In the genomic region with DNA sequence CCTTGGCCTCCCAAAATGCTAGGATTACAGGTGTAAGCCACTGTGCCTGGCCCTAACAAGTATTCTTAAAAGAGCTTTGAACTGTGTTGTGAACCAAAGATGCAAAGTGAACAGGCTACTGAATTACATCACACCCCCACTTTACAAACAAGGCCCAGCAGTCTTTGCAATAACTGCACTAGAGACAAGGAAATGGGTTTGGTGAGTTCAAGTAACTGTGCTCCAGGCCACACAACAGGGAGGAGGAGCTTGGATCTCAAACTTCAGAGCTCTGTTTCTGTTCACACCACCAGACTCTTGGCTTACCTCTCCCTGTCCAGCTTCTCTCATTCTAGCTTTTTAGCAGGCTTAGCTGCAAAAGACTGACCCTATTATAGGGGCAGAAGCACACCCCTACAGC, we compare ENCODE assay signal across 22 cellular contexts. TPM values are rescaled to one million over a fixed set of nuclear protein-coding genes. Genes with fewer than 3 reads are reported as not detected.
DNase-seq lines count a peak whose midpoint lies in the region; ATAC-seq and TF ChIP-seq lines count a peak whose summit lies in the region.
"Had no signal": no experiment of that assay in that cellular context is flagged by ENCODE, and none has a peak within 500 bp of the region (broad histone marks: within the 10 kb centered on the region; RNA-seq: fewer than 3 reads in every experiment).

No MANE protein-coding gene starts in this region.

- H3K27me3 ChIP-seq in suprapubic skin: no peaks in the 10 kb centered on the region
- H3K27me3 ChIP-seq: ascending aorta, BLaER1, colonic mucosa, ovary, SJSA1 had no signal

- H3K4me1 ChIP-seq in suprapubic skin: peaks cover 16% of the 10 kb centered on the region
- H3K4me1 ChIP-seq: colonic mucosa had no signal

- no peak for TF ChIP-seq CTCF in suprapubic skin (IDR thresholded peaks at IDR 0.05)

- DNase-seq in NCI-H2171 treated with DMSO at 0.1 percent for 48 hours (lab: John Stamatoyannopoulos, UW) (peak; percentile 53), NCI-H2171 (lab: John Stamatoyannopoulos, UW) (no peak), left lobe of liver (ENCODE audit: low spot score) (no peak), suprapubic skin (ENCODE audit: low spot score in 2 of 2) (no peak)
- DNase-seq in NK-92 treated with Interleukin-12 subunit alpha and Interleukin-12 subunit beta, amount 100 ng/mL, for 24 hours (lab: John Stamatoyannopoulos, UW): no peak
- DNase-seq in activated CD4-positive, alpha-beta T cell treated with anti-CD3 and anti-CD28 coated beads, Interleukin-2, amount 50 U/mL, for 1 hour: no peak
- DNase-seq: 8988T; activated CD4-positive, alpha-beta T cell treated with anti-CD3 and anti-CD28 coated beads for 36 hours; activated gamma-delta T cell; colonic mucosa; KG1; left ventricle myocardium inferior; NCI-H1048; NCI-H2081 treated with DMSO at 0.1 percent for 48 hours; NCI-H526 treated with DMSO at 0.1 percent for 48 hours; ovary had no signal

- ATAC-seq in left lobe of liver (peak; percentile 4), GM21360 (IDR thresholded peaks at IDR 0.05; ENCODE audit: unreplicated experiment) (no peak)
- ATAC-seq: activated CD4-positive, alpha-beta T cell treated with anti-CD3 and anti-CD28 coated beads for 36 hours; HCT116 had no signal

- no peak overlapping the region for H3K4me3 ChIP-seq in suprapubic skin
- H3K4me3 ChIP-seq: ascending aorta, BLaER1, colonic mucosa, left ventricle myocardium inferior, ovary, SJSA1 had no signal

- no peak for TF ChIP-seq POLR2A in suprapubic skin (IDR thresholded peaks at IDR 0.05)

- no peaks in the 10 kb centered on the region for H3K9me3 ChIP-seq in suprapubic skin
- H3K9me3 ChIP-seq: ascending aorta, BLaER1, colonic mucosa, left ventricle myocardium inferior, ovary, SJSA1 had no signal

- TF ChIP-seq EP300 in suprapubic skin (IDR thresholded peaks at IDR 0.05): no peak

- peaks cover 85% of the 10 kb centered on the region for H3K36me3 ChIP-seq in suprapubic skin
- H3K36me3 ChIP-seq: ovary had no signal

- H3K27ac ChIP-seq in angular gyrus (ENCODE audit: low read depth, low read length) (peak overlapping the region; percentile 70), suprapubic skin (peak overlapping the region; percentile 46)
- H3K27ac ChIP-seq: ascending aorta, BLaER1, colonic mucosa, left ventricle myocardium inferior, ovary, SJSA1 had no signal

RNA-seq across cellular contexts. Expression of a gene that starts 30.4 kb away (rescaled TPM):
- total RNA-seq in left lobe of liver (1.0 TPM), suprapubic skin (1 to 10 TPM in 2 of 4 donors, under 1 TPM in 2; 0.34 to 1.7 (median 0.95) TPM)
- total RNA-seq: ascending aorta, SJSA1 had no signal

RNA-seq across cellular contexts. Expression of a gene that starts 39.5 kb away (rescaled TPM):
- total RNA-seq in left lobe of liver (14.3 TPM), suprapubic skin (10 to 100 TPM; 49.0 to 94.8 (median 85.4) TPM)

RNA-seq across cellular contexts. Expression of a gene that starts 42.4 kb away (rescaled TPM):
- total RNA-seq in left lobe of liver (37.9 TPM), suprapubic skin (10 to 100 TPM; 55.6 to 97.0 (median 89.4) TPM)
